Comparison of ENCODE assay signal across 25 cellular contexts in genomic region chr6:70506321-70506720, GRCh38.
"Had no signal": no experiment of that assay in that cellular context is flagged by ENCODE, and none has a peak within 500 bp of the region (broad histone marks: within the 10 kb centered on the region; RNA-seq: fewer than 3 reads in every experiment).

No MANE protein-coding gene starts in this region.

- H3K27ac ChIP-seq: left lung, lower lobe of right lung, pancreas, psoas muscle, right atrium auricular region, skin epidermis, testis, thyroid gland, uterus had no signal

- H3K27me3 ChIP-seq: hepatocyte, left lung, pancreas, right atrium auricular region, stomach, testis, thyroid gland, uterus had no signal

- H3K4me3 ChIP-seq: hepatocyte, left lung, lower lobe of right lung, pancreas, psoas muscle, right atrium auricular region, skin epidermis, stomach, testis, thyroid gland, uterus had no signal

- FAIRE-seq: keratinocyte had no signal

- H3K79me2 ChIP-seq: hepatocyte had no signal

- DNase-seq: left colon; left lung; lower lobe of right lung; mammary epithelial cell; mesenchymal stem cell; naive thymus-derived CD8-positive, alpha-beta T cell; nucleus accumbens; pancreas; posterior cingulate gyrus; psoas muscle; stimulated activated CD4-positive, alpha-beta T cell treated with anti-CD3 and anti-CD28 coated beads, Interleukin-12 subunit alpha, Interleukin-12 subunit beta, amount 100 ng/mL, for 4 hours; stimulated activated CD4-positive, alpha-beta T cell treated with anti-CD3 and anti-CD28 coated beads, Interleukin-15, amount 100 ng/mL, for 24 hours; stimulated activated CD4-positive, alpha-beta T cell treated with anti-CD3 and anti-CD28 coated beads, Interleukin-2, amount 100 ng/mL, for 24 hours; stimulated activated CD4-positive, alpha-beta T cell treated with anti-CD3 and anti-CD28 coated beads, Interleukin-4, amount 100 ng/mL, for 1 hour; stimulated activated naive B cell treated with anti-CD40 and anti-IgM and Interleukin-4, amounts not matched to agents 10 μg/mL and 1 μg/mL and 100 μg/mL, for 72 hours; stimulated activated naive CD8-positive, alpha-beta T cell treated with anti-CD3 and anti-CD28 coated beads, Interleukin-15, Interleukin-2, amounts not matched to agents 100 U/mL and 50 U/mL, for 24 hours; stomach; testis; thyroid gland; uterus had no signal

- H2AFZ ChIP-seq: hepatocyte had no signal

- H3K4me1 ChIP-seq: left lung, lower lobe of right lung, psoas muscle, right atrium auricular region, testis, thyroid gland, uterus had no signal

- H3K4me2 ChIP-seq: hepatocyte had no signal

- H3K9me3 ChIP-seq: testis, thyroid gland, uterus had no signal

- ATAC-seq: left lung; lower lobe of right lung; naive thymus-derived CD8-positive, alpha-beta T cell; psoas muscle; sciatic nerve; stimulated activated naive B cell treated with anti-CD40 and anti-IgM and Interleukin-4, amounts not matched to agents 10 μg/mL and 1 μg/mL and 100 μg/mL, for 72 hours; stimulated activated naive CD8-positive, alpha-beta T cell treated with anti-CD3 and anti-CD28 coated beads, Interleukin-15, Interleukin-2, amounts not matched to agents 100 U/mL and 50 U/mL, for 24 hours had no signal
